In the genomic region with DNA sequence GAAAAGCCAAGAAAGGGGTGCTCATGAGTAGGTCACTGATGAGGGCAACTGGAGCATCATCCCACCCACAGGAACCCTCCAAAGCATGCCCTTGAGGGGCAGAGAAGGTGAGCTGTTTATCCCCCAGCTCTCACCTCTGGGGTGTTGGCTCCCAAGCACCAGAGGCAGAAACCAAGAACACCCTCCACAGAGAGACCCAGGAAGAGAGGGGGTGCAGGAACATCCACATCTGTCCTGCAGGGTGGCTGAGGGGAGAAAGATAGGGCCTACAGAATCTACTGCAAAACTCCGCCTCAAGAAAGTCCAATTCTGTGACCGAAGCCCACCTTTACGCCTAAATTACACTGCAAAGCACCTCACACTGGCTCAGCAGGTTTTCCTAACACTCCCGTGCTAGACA, we compare ENCODE assay signal across 32 cellular contexts. TPM values are rescaled to one million over a fixed set of nuclear protein-coding genes. Genes with fewer than 3 reads are reported as not detected.
DNase-seq lines count a peak whose midpoint lies in the region; ATAC-seq and TF ChIP-seq lines count a peak whose summit lies in the region.
"Had no signal": no experiment of that assay in that cellular context is flagged by ENCODE, and none has a peak within 500 bp of the region (broad histone marks: within the 10 kb centered on the region; RNA-seq: fewer than 3 reads in every experiment).

No MANE protein-coding gene starts in this region.

- TF ChIP-seq CTCF in esophagus muscularis mucosa (IDR thresholded peaks at IDR 0.05) (no peak), vagina (IDR thresholded peaks at IDR 0.05) (no peak), CD14-positive monocyte (IDR thresholded peaks at IDR 0.05) (no peak)

- H3K9me3 Mint-ChIP-seq in CD14-positive monocyte = peaks cover 0 to 4% (median 0%) of the 10 kb centered on the region in 7 donors
- H3K9me3 Mint-ChIP-seq: CD4-positive, alpha-beta memory T cell; CD4-positive, alpha-beta T cell; CD8-positive, alpha-beta memory T cell; CD8-positive, alpha-beta T cell had no signal

- H3K27ac ChIP-seq in esophagus muscularis mucosa (replicated peaks in 1 of 4) (no peak overlapping the region), vagina (no peak overlapping the region)
- H3K27ac ChIP-seq: 22Rv1; A549; BLaER1; BLaER1 treated with 17β-estradiol and CSF1 and Interleukin-3, amounts not matched to agents 10 nM and 100 nM; C4-2B had no signal

- intact Hi-C loops in esophagus muscularis mucosa (cut with DNase I) = no loop called here
- intact Hi-C loops in vagina (cut with DNase I) = no loop called here
- intact Hi-C loops in CD14-positive monocyte (cut with micrococcal nuclease) = no loop called here

- H3K9me3 ChIP-seq in esophagus muscularis mucosa (no peaks in the 10 kb centered on the region), vagina (no peaks in the 10 kb centered on the region)
- H3K9me3 ChIP-seq: A549; BE2C; BLaER1; BLaER1 treated with 17β-estradiol and CSF1 and Interleukin-3, amounts not matched to agents 10 nM and 100 nM; Caco-2 had no signal

- 71% methylated on average over 4 of the region's 4 CpGs for WGBS in esophagus muscularis mucosa

- TF ChIP-seq POLR2A in esophagus muscularis mucosa (IDR thresholded peaks at IDR 0.05; ENCODE audit: low read depth) (no peak), vagina (IDR thresholded peaks at IDR 0.05) (no peak)

- peaks cover 2% of the 10 kb centered on the region in 3 donors for H3K27me3 Mint-ChIP-seq in CD14-positive monocyte (ENCODE audit: low read depth in 3 of 3)
- H3K27me3 Mint-ChIP-seq: B cell; CD4-positive, alpha-beta T cell; CD4-positive, CD25-positive, alpha-beta regulatory T cell had no signal

- peak; percentile 50 for DNase-seq in esophagus muscularis mucosa (ENCODE audit: extremely low spot score)
- peak; percentile 35 for DNase-seq in islet precursor cell
- DNase-seq in vagina (ENCODE audit: extremely low spot score in 2 of 2) = peak; percentile 52 to 81
- DNase-seq in activated T-cell treated with anti-CD3 and anti-CD28 coated beads, Interleukin-2, amount 50 U/mL, for 48 hours = no peak
- DNase-seq in CD14-positive monocyte (ENCODE audit: low spot score) = no peak
- DNase-seq: 8988T; ACHN; AML-193; BE2C; C1 segment of cervical spinal cord; Caco-2; Calu3; CD4-positive, alpha-beta memory T cell; CD4-positive, alpha-beta T cell; CD4-positive, CD25-positive, alpha-beta regulatory T cell; CD8-positive, alpha-beta memory T cell; CD8-positive, alpha-beta T cell; COR-L47; DMS 273 treated with DMSO at 0.1 percent for 48 hours; DMS153; DMS53; DMS79; DMS79 treated with DMSO at 0.1 percent for 48 hours; DND-41; EL had no signal

- H3K36me3 Mint-ChIP-seq in CD14-positive monocyte = no peaks in the 10 kb centered on the region
- H3K36me3 Mint-ChIP-seq: CD4-positive, alpha-beta memory T cell; CD4-positive, CD25-positive, alpha-beta regulatory T cell; CD8-positive, alpha-beta T cell had no signal

- H3K27ac Mint-ChIP-seq in CD14-positive monocyte = peak overlapping the region in 1 of 7 donors; percentile 39
- H3K27ac Mint-ChIP-seq: B cell; CD4-positive, alpha-beta T cell; CD8-positive, alpha-beta memory T cell; CD8-positive, alpha-beta T cell had no signal

- H3K4me3 ChIP-seq in esophagus muscularis mucosa = no peak overlapping the region
- H3K4me3 ChIP-seq in vagina = no peak overlapping the region
- H3K4me3 ChIP-seq: A549; BLaER1; BLaER1 treated with 17β-estradiol and CSF1 and Interleukin-3, amounts not matched to agents 10 nM and 100 nM had no signal

- no peak overlapping the region for H3K4me3 Mint-ChIP-seq in CD14-positive monocyte
- H3K4me3 Mint-ChIP-seq: B cell; CD4-positive, alpha-beta memory T cell; CD4-positive, alpha-beta T cell; CD4-positive, CD25-positive, alpha-beta regulatory T cell; CD8-positive, alpha-beta T cell had no signal

- TF ChIP-seq EP300 in esophagus muscularis mucosa (IDR thresholded peaks at IDR 0.05) = no peak

- H3K27me3 ChIP-seq in esophagus muscularis mucosa = no peaks in the 10 kb centered on the region
- no peaks in the 10 kb centered on the region for H3K27me3 ChIP-seq in vagina
- H3K27me3 ChIP-seq: BE2C; BLaER1; BLaER1 treated with 17β-estradiol and CSF1 and Interleukin-3, amounts not matched to agents 10 nM and 100 nM had no signal

- H3K36me3 ChIP-seq in esophagus muscularis mucosa (peaks cover 0 to 27% (median 8%) of the 10 kb centered on the region in 4 donors), vagina (peaks cover 0 to 6% of the 10 kb centered on the region in 2 donors)
- H3K36me3 ChIP-seq: BLaER1; BLaER1 treated with 17β-estradiol and CSF1 and Interleukin-3, amounts not matched to agents 10 nM and 100 nM had no signal

- no peak for ATAC-seq in HG02642 (IDR thresholded peaks at IDR 0.05; ENCODE audit: poor library complexity, unreplicated experiment)
- ATAC-seq: A549; CD8-positive, alpha-beta T cell had no signal

- H3K4me1 ChIP-seq in esophagus muscularis mucosa (no peaks in the 10 kb centered on the region), vagina (no peaks in the 10 kb centered on the region)
- H3K4me1 ChIP-seq: A549; BE2C; BLaER1; BLaER1 treated with 17β-estradiol and CSF1 and Interleukin-3, amounts not matched to agents 10 nM and 100 nM; Caco-2 had no signal

- peaks cover 3% of the 10 kb centered on the region for H3K4me1 Mint-ChIP-seq in CD14-positive monocyte
- H3K4me1 Mint-ChIP-seq: CD4-positive, alpha-beta memory T cell; CD8-positive, alpha-beta memory T cell had no signal

RNA-seq across cellular contexts. Expression of gene GPAM, which starts 40.1 kb away (rescaled TPM):
- total RNA-seq in esophagus muscularis mucosa = 1 to 10 TPM; 4.5 to 7.2 (median 6.5) TPM
- 6.9 TPM for total RNA-seq in vagina
- polyA plus RNA-seq in CD14-positive monocyte = under 1 TPM; 0.37 to 0.59 TPM

Comparison
In these comparisons a context has a peak if more than half of its experiments do, and no peak if none do; other contexts are left out.
1. DNase-seq: peak in esophagus muscularis mucosa (single experiment), islet precursor cell (single experiment) and vagina (2 of 2); none in activated T-cell treated with anti-CD3 and anti-CD28 coated beads, Interleukin-2, amount 50 U/mL, for 48 hours (0 of 2) and CD14-positive monocyte (single experiment).